In genomic region chr1:58546520-58547308, GRCh38 we compare ENCODE assay signal across 1 cellular context.
TF ChIP-seq lines count a peak whose summit lies in the region.

TSS of gene OMA1 (minus strand) at chr1:58546726. CDS start at chr1:58539294, 7,432 bp downstream.

TF ChIP-seq in HepG2, 621 proteins besides CTCF, POLR2A, EP300 and RAD21 (continued from another document and continues in another):
- TF ChIP-seq ZBTB43 (CRISPR knock-in tag; conservative IDR thresholded peaks at IDR 0.05) (0 out of 2 replicates have a peak, but pooled peaks have one; percentile 61), HDAC2 (CRISPR knock-in tag; IDR thresholded peaks at IDR 0.05) (no peak), RFXANK (CRISPR knock-in tag; IDR thresholded peaks at IDR 0.05) (no peak), MXD3 (CRISPR knock-in tag; IDR thresholded peaks at IDR 0.05) (no peak), ZFP36 (IDR thresholded peaks at IDR 0.05; ENCODE audit: borderline replicate concordance, low read depth, low read length, partially characterized antibody) (no peak), JARID2 (CRISPR knock-in tag; IDR thresholded peaks at IDR 0.05; ENCODE audit: insufficient replicate concordance) (peak; percentile 84), PLSCR1 (CRISPR knock-in tag; IDR thresholded peaks at IDR 0.05; ENCODE audit: borderline replicate concordance) (no peak), ZNF616 (CRISPR knock-in tag; IDR thresholded peaks at IDR 0.05; ENCODE audit: low read depth) (no peak), ZKSCAN1 (IDR thresholded peaks at IDR 0.05; ENCODE audit: low read length) (no peak), MEIS1 (CRISPR knock-in tag; IDR thresholded peaks at IDR 0.05; ENCODE audit: borderline replicate concordance) (peak; percentile 80; the same call in 1 of the 2 replicates), LCORL (IDR thresholded peaks at IDR 0.05) (no peak), LCORL (CRISPR knock-in tag; IDR thresholded peaks at IDR 0.05) (peak; percentile 91), ZNF34 (CRISPR knock-in tag; IDR thresholded peaks at IDR 0.05; ENCODE audit: borderline replicate concordance) (no peak), ZFP82 (CRISPR knock-in tag; IDR thresholded peaks at IDR 0.05; ENCODE audit: borderline replicate concordance) (peak; percentile 24; the same call in 1 of the 2 replicates), MLLT10 (CRISPR knock-in tag; IDR thresholded peaks at IDR 0.05) (no peak), TCF12 (IDR thresholded peaks at IDR 0.05) (no peak), TCF12 (CRISPR knock-in tag; IDR thresholded peaks at IDR 0.05) (no peak), MIER2 (CRISPR knock-in tag; IDR thresholded peaks at IDR 0.05) (0 out of 2 replicates have a peak, but pooled peaks have one; percentile 15), TAF1 (CRISPR knock-in tag; IDR thresholded peaks at IDR 0.05) (peak; percentile 65; the same call in 1 of the 2 replicates), BORCS8-MEF2B (CRISPR knock-in tag; IDR thresholded peaks at IDR 0.05) (peak; percentile 45; the same call in 1 of the 2 replicates), MIXL1 (CRISPR knock-in tag; IDR thresholded peaks at IDR 0.05) (no peak; the same call in 1 of the 2 replicates), TERF1 (CRISPR knock-in tag; IDR thresholded peaks at IDR 0.05) (no peak), KLF16 (CRISPR knock-in tag; IDR thresholded peaks at IDR 0.05) (no peak; a peak in 1 of 4 replicates), ZNF704 (CRISPR knock-in tag; IDR thresholded peaks at IDR 0.05; ENCODE audit: borderline replicate concordance) (no peak), ZNF367 (CRISPR knock-in tag; IDR thresholded peaks at IDR 0.05; ENCODE audit: borderline replicate concordance) (0 out of 2 replicates have a peak, but pooled peaks have one; percentile 60), ZNF556 (CRISPR knock-in tag; IDR thresholded peaks at IDR 0.05; ENCODE audit: borderline replicate concordance) (peak; percentile 94), SIX4 (CRISPR knock-in tag; IDR thresholded peaks at IDR 0.05) (no peak), ZNF672 (CRISPR knock-in tag; IDR thresholded peaks at IDR 0.05) (no peak), JUNB (CRISPR knock-in tag; IDR thresholded peaks at IDR 0.05; ENCODE audit: borderline replicate concordance) (no peak), ZNF670 (CRISPR knock-in tag; IDR thresholded peaks at IDR 0.05; ENCODE audit: borderline replicate concordance) (peak; percentile 64; the same call in 1 of the 2 replicates), ZNF629 (CRISPR knock-in tag; conservative IDR thresholded peaks at IDR 0.05) (no peak), HHEX (CRISPR knock-in tag; IDR thresholded peaks at IDR 0.05) (no peak), GABPA (IDR thresholded peaks at IDR 0.05; ENCODE audit: low read depth, low read length) (peak; percentile 52), GABPA (CRISPR knock-in tag; IDR thresholded peaks at IDR 0.05; ENCODE audit: low read depth) (peak; percentile 84), KDM2A (CRISPR knock-in tag; IDR thresholded peaks at IDR 0.05; ENCODE audit: borderline replicate concordance, low read depth) (peak; percentile 71; the same call in 1 of the 2 replicates), POGK (CRISPR knock-in tag; conservative IDR thresholded peaks at IDR 0.05) (peak; percentile 91), XBP1 (CRISPR knock-in tag; IDR thresholded peaks at IDR 0.05) (0 out of 2 replicates have a peak, but pooled peaks have one; percentile 29), MXD4 (CRISPR knock-in tag; IDR thresholded peaks at IDR 0.05) (no peak), HOXD1 (CRISPR knock-in tag; IDR thresholded peaks at IDR 0.05) (no peak), ZIK1 (CRISPR knock-in tag; IDR thresholded peaks at IDR 0.05; ENCODE audit: borderline replicate concordance, low read depth) (no peak), SRY (CRISPR knock-in tag; IDR thresholded peaks at IDR 0.05) (no peak), GABPB1 (CRISPR knock-in tag; IDR thresholded peaks at IDR 0.05) (peak; percentile 92), ZNF724P (CRISPR knock-in tag; IDR thresholded peaks at IDR 0.05; ENCODE audit: borderline replicate concordance) (no peak), GATAD2A (CRISPR knock-in tag; IDR thresholded peaks at IDR 0.05) (peak; percentile 53), ZNF569 (CRISPR knock-in tag; IDR thresholded peaks at IDR 0.05; ENCODE audit: borderline replicate concordance) (no peak)
- TF ChIP-seq, protein P1, sequence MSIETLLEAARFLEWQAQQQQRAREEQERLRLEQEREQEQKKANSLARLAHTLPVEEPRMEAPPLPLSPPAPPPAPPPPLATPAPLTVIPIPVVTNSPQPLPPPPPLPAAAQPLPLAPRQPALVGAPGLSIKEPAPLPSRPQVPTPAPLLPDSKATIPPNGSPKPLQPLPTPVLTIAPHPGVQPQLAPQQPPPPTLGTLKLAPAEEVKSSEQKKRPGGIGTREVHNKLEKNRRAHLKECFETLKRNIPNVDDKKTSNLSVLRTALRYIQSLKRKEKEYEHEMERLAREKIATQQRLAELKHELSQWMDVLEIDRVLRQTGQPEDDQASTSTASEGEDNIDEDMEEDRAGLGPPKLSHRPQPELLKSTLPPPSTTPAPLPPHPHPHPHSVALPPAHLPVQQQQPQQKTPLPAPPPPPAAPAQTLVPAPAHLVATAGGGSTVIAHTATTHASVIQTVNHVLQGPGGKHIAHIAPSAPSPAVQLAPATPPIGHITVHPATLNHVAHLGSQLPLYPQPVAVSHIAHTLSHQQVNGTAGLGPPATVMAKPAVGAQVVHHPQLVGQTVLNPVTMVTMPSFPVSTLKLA (IDR thresholded peaks at IDR 0.05), result no peak
- TF ChIP-seq, protein P2, sequence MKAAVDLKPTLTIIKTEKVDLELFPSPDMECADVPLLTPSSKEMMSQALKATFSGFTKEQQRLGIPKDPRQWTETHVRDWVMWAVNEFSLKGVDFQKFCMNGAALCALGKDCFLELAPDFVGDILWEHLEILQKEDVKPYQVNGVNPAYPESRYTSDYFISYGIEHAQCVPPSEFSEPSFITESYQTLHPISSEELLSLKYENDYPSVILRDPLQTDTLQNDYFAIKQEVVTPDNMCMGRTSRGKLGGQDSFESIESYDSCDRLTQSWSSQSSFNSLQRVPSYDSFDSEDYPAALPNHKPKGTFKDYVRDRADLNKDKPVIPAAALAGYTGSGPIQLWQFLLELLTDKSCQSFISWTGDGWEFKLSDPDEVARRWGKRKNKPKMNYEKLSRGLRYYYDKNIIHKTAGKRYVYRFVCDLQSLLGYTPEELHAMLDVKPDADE (CRISPR knock-in tag; IDR thresholded peaks at IDR 0.05), result 0 out of 2 replicates have a peak, but pooled peaks have one; percentile 70
- TF ChIP-seq, protein P3, sequence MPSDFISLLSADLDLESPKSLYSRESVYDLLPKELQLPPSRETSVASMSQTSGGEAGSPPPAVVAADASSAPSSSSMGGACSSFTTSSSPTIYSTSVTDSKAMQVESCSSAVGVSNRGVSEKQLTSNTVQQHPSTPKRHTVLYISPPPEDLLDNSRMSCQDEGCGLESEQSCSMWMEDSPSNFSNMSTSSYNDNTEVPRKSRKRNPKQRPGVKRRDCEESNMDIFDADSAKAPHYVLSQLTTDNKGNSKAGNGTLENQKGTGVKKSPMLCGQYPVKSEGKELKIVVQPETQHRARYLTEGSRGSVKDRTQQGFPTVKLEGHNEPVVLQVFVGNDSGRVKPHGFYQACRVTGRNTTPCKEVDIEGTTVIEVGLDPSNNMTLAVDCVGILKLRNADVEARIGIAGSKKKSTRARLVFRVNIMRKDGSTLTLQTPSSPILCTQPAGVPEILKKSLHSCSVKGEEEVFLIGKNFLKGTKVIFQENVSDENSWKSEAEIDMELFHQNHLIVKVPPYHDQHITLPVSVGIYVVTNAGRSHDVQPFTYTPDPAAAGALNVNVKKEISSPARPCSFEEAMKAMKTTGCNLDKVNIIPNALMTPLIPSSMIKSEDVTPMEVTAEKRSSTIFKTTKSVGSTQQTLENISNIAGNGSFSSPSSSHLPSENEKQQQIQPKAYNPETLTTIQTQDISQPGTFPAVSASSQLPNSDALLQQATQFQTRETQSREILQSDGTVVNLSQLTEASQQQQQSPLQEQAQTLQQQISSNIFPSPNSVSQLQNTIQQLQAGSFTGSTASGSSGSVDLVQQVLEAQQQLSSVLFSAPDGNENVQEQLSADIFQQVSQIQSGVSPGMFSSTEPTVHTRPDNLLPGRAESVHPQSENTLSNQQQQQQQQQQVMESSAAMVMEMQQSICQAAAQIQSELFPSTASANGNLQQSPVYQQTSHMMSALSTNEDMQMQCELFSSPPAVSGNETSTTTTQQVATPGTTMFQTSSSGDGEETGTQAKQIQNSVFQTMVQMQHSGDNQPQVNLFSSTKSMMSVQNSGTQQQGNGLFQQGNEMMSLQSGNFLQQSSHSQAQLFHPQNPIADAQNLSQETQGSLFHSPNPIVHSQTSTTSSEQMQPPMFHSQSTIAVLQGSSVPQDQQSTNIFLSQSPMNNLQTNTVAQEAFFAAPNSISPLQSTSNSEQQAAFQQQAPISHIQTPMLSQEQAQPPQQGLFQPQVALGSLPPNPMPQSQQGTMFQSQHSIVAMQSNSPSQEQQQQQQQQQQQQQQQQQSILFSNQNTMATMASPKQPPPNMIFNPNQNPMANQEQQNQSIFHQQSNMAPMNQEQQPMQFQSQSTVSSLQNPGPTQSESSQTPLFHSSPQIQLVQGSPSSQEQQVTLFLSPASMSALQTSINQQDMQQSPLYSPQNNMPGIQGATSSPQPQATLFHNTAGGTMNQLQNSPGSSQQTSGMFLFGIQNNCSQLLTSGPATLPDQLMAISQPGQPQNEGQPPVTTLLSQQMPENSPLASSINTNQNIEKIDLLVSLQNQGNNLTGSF (CRISPR knock-in tag; IDR thresholded peaks at IDR 0.05), result no peak
- TF ChIP-seq, protein P4, sequence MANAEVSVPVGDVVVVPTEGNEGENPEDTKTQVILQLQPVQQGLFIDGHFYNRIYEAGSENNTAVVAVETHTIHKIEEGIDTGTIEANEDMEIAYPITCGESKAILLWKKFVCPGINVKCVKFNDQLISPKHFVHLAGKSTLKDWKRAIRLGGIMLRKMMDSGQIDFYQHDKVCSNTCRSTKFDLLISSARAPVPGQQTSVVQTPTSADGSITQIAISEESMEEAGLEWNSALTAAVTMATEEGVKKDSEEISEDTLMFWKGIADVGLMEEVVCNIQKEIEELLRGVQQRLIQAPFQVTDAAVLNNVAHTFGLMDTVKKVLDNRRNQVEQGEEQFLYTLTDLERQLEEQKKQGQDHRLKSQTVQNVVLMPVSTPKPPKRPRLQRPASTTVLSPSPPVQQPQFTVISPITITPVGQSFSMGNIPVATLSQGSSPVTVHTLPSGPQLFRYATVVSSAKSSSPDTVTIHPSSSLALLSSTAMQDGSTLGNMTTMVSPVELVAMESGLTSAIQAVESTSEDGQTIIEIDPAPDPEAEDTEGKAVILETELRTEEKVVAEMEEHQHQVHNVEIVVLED (CRISPR knock-in tag; IDR thresholded peaks at IDR 0.05; ENCODE audit: borderline replicate concordance), result no peak; the same call in 1 of the 2 replicates
- TF ChIP-seq, protein P5, sequence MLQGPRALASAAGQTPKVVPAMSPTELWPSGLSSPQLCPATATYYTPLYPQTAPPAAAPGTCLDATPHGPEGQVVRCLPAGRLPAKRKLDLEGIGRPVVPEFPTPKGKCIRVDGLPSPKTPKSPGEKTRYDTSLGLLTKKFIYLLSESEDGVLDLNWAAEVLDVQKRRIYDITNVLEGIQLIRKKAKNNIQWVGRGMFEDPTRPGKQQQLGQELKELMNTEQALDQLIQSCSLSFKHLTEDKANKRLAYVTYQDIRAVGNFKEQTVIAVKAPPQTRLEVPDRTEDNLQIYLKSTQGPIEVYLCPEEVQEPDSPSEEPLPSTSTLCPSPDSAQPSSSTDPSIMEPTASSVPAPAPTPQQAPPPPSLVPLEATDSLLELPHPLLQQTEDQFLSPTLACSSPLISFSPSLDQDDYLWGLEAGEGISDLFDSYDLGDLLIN (CRISPR knock-in tag; IDR thresholded peaks at IDR 0.05; ENCODE audit: borderline replicate concordance), result 0 out of 2 replicates have a peak, but pooled peaks have one; percentile 42
